ENCODE assay signal across 9 cellular contexts in the genomic region with DNA sequence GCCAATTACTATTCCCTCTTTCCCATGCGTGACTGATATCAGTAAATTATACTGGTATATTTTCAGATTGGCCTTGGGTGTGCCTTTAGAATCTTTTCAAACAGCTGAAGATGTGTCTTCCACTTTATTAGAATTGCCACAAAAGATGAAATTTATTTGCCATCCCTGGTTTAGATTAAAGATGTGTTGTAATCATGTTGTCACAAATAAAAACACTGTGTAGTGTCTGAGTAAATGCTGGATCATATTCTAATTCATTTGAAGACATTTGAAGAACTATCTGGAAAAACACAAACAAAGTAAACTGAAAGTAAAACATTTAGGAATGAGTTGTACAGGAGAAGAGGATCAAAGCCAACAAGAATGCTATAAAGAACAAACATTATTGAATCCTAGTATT.
"Had no signal": no experiment of that assay in that cellular context is flagged by ENCODE, and none has a peak within 500 bp of the region (broad histone marks: within the 10 kb centered on the region; RNA-seq: fewer than 3 reads in every experiment).

No MANE protein-coding gene starts in this region.

- ATAC-seq: HCT116, K562 had no signal

- H3K36me3 ChIP-seq: HAP-1 had no signal

- H3K9me3 ChIP-seq: HAP-1 had no signal

- H3K27ac ChIP-seq: GM23248 had no signal

- H2AFZ ChIP-seq: GM23248 had no signal

- H3K4me3 ChIP-seq: GM23248, HAP-1, K562 had no signal

- DNase-seq: GM23248, GOT3, H7, HFFc6, IMR-90, KG1 had no signal

- H3K9ac ChIP-seq: GM23248 had no signal

- H3K4me1 ChIP-seq: HAP-1 had no signal
